Comparison of ENCODE assay signal across 23 cellular contexts in genomic region chr5:3517331-3517730, GRCh38.
"Had no signal": no experiment of that assay in that cellular context is flagged by ENCODE, and none has a peak within 500 bp of the region (broad histone marks: within the 10 kb centered on the region; RNA-seq: fewer than 3 reads in every experiment).

No MANE protein-coding gene starts in this region.

- H3K27me3 Mint-ChIP-seq: activated CD4-positive, alpha-beta memory T cell treated with anti-CD3 and anti-CD28 coated beads, Interleukin-2, amount 10 ng/mL, durations not matched to agents 7 days and 5 days; activated CD4-positive, alpha-beta T cell treated with anti-CD3 and anti-CD28 coated beads for 36 hours; activated CD8-positive, alpha-beta memory T cell treated with anti-CD3 and anti-CD28 coated beads, Interleukin-2, amount 10 ng/mL, durations not matched to agents 7 days and 5 days; naive B cell had no signal

- ATAC-seq: activated CD4-positive, alpha-beta T cell treated with anti-CD3 and anti-CD28 coated beads for 36 hours; activated CD8-positive, alpha-beta memory T cell treated with anti-CD3 and anti-CD28 coated beads, Interleukin-2, amount 10 ng/mL, durations not matched to agents 7 days and 5 days; foreskin keratinocyte; mucosa of descending colon had no signal

- DNase-seq: activated CD4-positive, alpha-beta memory T cell treated with anti-CD3 and anti-CD28 coated beads, Interleukin-2, amount 10 ng/mL, durations not matched to agents 7 days and 5 days; activated CD4-positive, alpha-beta T cell treated with anti-CD3 and anti-CD28 coated beads for 36 hours; activated CD8-positive, alpha-beta memory T cell treated with anti-CD3 and anti-CD28 coated beads, Interleukin-2, amount 10 ng/mL, durations not matched to agents 7 days and 5 days; dermis blood vessel endothelial cell; foreskin keratinocyte; glutamatergic neuron; hippocampal formation; left ventricle myocardium inferior; mammary epithelial cell; mucosa of descending colon; naive B cell; occipital lobe; stimulated activated CD4-positive, alpha-beta T cell treated with anti-CD3 and anti-CD28 coated beads, Interleukin-12 subunit alpha, Interleukin-12 subunit beta, amount 100 ng/mL, for 4 hours; stimulated activated CD4-positive, alpha-beta T cell treated with anti-CD3 and anti-CD28 coated beads, Interleukin-1b, Interleukin-23, amount 100 ng/mL, for 48 hours; stimulated activated CD8-positive, alpha-beta memory T cell treated with anti-CD3 and anti-CD28 coated beads, Interleukin-4, amount 100 ng/mL, for 48 hours; stimulated activated naive CD4-positive, alpha-beta T cell treated with Interleukin-2 at 50 U/mL for 16 hours; substantia nigra; SW 1271; uterus had no signal

- FAIRE-seq: keratinocyte, TTC549 had no signal

- H3K36me3 Mint-ChIP-seq: activated CD8-positive, alpha-beta memory T cell treated with anti-CD3 and anti-CD28 coated beads, Interleukin-2, amount 10 ng/mL, durations not matched to agents 7 days and 5 days; activated naive CD8-positive, alpha-beta T cell; naive B cell had no signal

- H3K27ac Mint-ChIP-seq: activated CD4-positive, alpha-beta memory T cell treated with anti-CD3 and anti-CD28 coated beads, Interleukin-2, amount 10 ng/mL, durations not matched to agents 7 days and 5 days; activated CD4-positive, alpha-beta T cell treated with anti-CD3 and anti-CD28 coated beads for 36 hours; activated CD8-positive, alpha-beta memory T cell treated with anti-CD3 and anti-CD28 coated beads, Interleukin-2, amount 10 ng/mL, durations not matched to agents 7 days and 5 days; activated naive CD8-positive, alpha-beta T cell; naive B cell; T-helper 2 cell treated with Interferon-gamma antibody and Interleukin-4, amounts not matched to agents 5 μg/mL and 100 μg/mL, for 36 hours had no signal

- H3K4me3 Mint-ChIP-seq: activated CD4-positive, alpha-beta memory T cell treated with anti-CD3 and anti-CD28 coated beads, Interleukin-2, amount 10 ng/mL, durations not matched to agents 7 days and 5 days; activated CD4-positive, alpha-beta T cell treated with anti-CD3 and anti-CD28 coated beads for 36 hours; activated CD8-positive, alpha-beta memory T cell treated with anti-CD3 and anti-CD28 coated beads, Interleukin-2, amount 10 ng/mL, durations not matched to agents 7 days and 5 days; activated naive CD8-positive, alpha-beta T cell; naive B cell; T-helper 2 cell treated with Interferon-gamma antibody and Interleukin-4, amounts not matched to agents 5 μg/mL and 100 μg/mL, for 36 hours had no signal

- H3K4me1 Mint-ChIP-seq: activated CD4-positive, alpha-beta memory T cell treated with anti-CD3 and anti-CD28 coated beads, Interleukin-2, amount 10 ng/mL, durations not matched to agents 7 days and 5 days; activated CD4-positive, alpha-beta T cell treated with anti-CD3 and anti-CD28 coated beads for 36 hours; activated CD8-positive, alpha-beta memory T cell treated with anti-CD3 and anti-CD28 coated beads, Interleukin-2, amount 10 ng/mL, durations not matched to agents 7 days and 5 days; naive B cell had no signal
